Comparison of ENCODE assay signal across 8 cellular contexts in genomic region chr12:55926738-55927587, GRCh38. TPM values are rescaled to one million over a fixed set of nuclear protein-coding genes. Genes with fewer than 3 reads are reported as not detected.
DNase-seq lines count a peak whose midpoint lies in the region; ATAC-seq, FAIRE-seq and TF ChIP-seq lines count a peak whose summit lies in the region.

No MANE protein-coding gene starts in this region.

- H3K4me1 ChIP-seq in OCI-LY1 (ENCODE audit: insufficient read depth, low read length, severe bottlenecking) (peaks cover 61% of the 10 kb centered on the region), mucosa of descending colon (ENCODE audit: low read depth) (peaks cover 39% of the 10 kb centered on the region)

- no peaks in the 10 kb centered on the region for H3K27me3 ChIP-seq in OCI-LY1 (ENCODE audit: insufficient read depth, low read length)

- FAIRE-seq in D721Med (lab: Jason Lieb, UNC): no peak

- H3K9me3 ChIP-seq in OCI-LY1 (ENCODE audit: low read length) (no peaks in the 10 kb centered on the region), mucosa of descending colon (no peaks in the 10 kb centered on the region)

- DNase-seq in D721Med (ENCODE audit: insufficient read length, low spot score): peak; percentile 95
- peak; percentile 95 for DNase-seq in HuH-7.5 (ENCODE audit: low spot score)
- DNase-seq in activated T-cell treated with anti-CD3 and anti-CD28 coated beads for 1 hour (ENCODE audit: low read depth): peak; percentile 84
- peak; percentile 92 for DNase-seq in epithelial cell of esophagus (ENCODE audit: low read depth)
- DNase-seq in mucosa of descending colon: peak; percentile 93 to 97 (median 96)
- peak; percentile 74 to 83 for DNase-seq in stimulated activated CD8-positive, alpha-beta memory T cell treated with anti-CD3 and anti-CD28 coated beads, Interleukin-4, amount 100 ng/mL, for 1 hour (ENCODE audit: low read depth in 2 of 2, low spot score in 1 of 2)

- TF ChIP-seq CTCF in D721Med (IDR thresholded peaks at IDR 0.05; ENCODE audit: insufficient read depth, missing control alignments) (peak; percentile 58), OCI-LY1 (IDR thresholded peaks at IDR 0.05; ENCODE audit: low read length) (peak; percentile 94), epithelial cell of esophagus (IDR thresholded peaks at IDR 0.05; ENCODE audit: insufficient read depth, low read depth, low read length, missing control alignments) (peak; percentile 66), mucosa of descending colon (IDR thresholded peaks at IDR 0.05) (peak; percentile 40)

- H3K79me2 ChIP-seq in OCI-LY1 (ENCODE audit: insufficient read depth, low read length): peaks cover 55% of the 10 kb centered on the region

- ATAC-seq in GM21447 (IDR thresholded peaks at IDR 0.05; ENCODE audit: unreplicated experiment): peak; percentile 39
- peak; percentile 69 for ATAC-seq in mucosa of descending colon

- no peaks in the 10 kb centered on the region for H4K20me1 ChIP-seq in OCI-LY1 (ENCODE audit: insufficient read depth, low read length)

- no peak overlapping the region for H2AFZ ChIP-seq in OCI-LY1 (ENCODE audit: low read length)

- H3K9me2 ChIP-seq in OCI-LY1 (ENCODE audit: low read depth, low read length): no peaks in the 10 kb centered on the region

- peak overlapping the region; percentile 87 for H3K4me2 ChIP-seq in OCI-LY1 (ENCODE audit: low read length)

- H3K27ac ChIP-seq in OCI-LY1 (ENCODE audit: low read depth, low read length, poor library complexity, severe bottlenecking): peak overlapping the region; percentile 100

- H3K9ac ChIP-seq in OCI-LY1 (ENCODE audit: low read length): peak overlapping the region; percentile 91

- peaks cover 6% of the 10 kb centered on the region for H3F3A ChIP-seq in OCI-LY1 (ENCODE audit: insufficient read depth, low read length)

- peaks cover 42% of the 10 kb centered on the region for H3K36me3 ChIP-seq in OCI-LY1 (ENCODE audit: insufficient read depth, low read length)
- H3K36me3 ChIP-seq in mucosa of descending colon (ENCODE audit: low read depth): no peaks in the 10 kb centered on the region

- intact Hi-C loops in mucosa of descending colon (cut with DNase I, micrococcal nuclease): no loop called here

- H3K4me3 ChIP-seq in OCI-LY1 (ENCODE audit: low read depth, low read length, poor library complexity, severe bottlenecking): peak overlapping the region; percentile 76
- H3K4me3 ChIP-seq in epithelial cell of esophagus (ENCODE audit: low read length): peak overlapping the region; percentile 67
- peak overlapping the region; percentile 87 for H3K4me3 ChIP-seq in mucosa of descending colon

RNA-seq across cellular contexts. Expression of gene PYM1, which starts 0.7 kb away (rescaled TPM):
- 10 to 100 TPM; 29.7 to 48.8 (median 45.7) TPM for total RNA-seq in mucosa of descending colon

RNA-seq across cellular contexts. Expression of gene DGKA, which starts 4.0 kb away (rescaled TPM):
- total RNA-seq in mucosa of descending colon: 100 to 1,000 TPM in 1 of 3 donors, 10 to 100 TPM in 2; 82.6 to 148 (median 97.0) TPM

RNA-seq across cellular contexts. Expression of gene PMEL, which starts 38.9 kb away (rescaled TPM):
- 1 to 10 TPM; 1.3 to 4.4 (median 3.4) TPM for total RNA-seq in mucosa of descending colon

RNA-seq across cellular contexts. Expression of gene CDK2, which starts 39.7 kb away (rescaled TPM):
- 10 to 100 TPM; 17.1 to 22.1 (median 20.8) TPM for total RNA-seq in mucosa of descending colon

RNA-seq across cellular contexts. Expression of gene RAB5B, which starts 46.9 kb away (rescaled TPM):
- total RNA-seq in mucosa of descending colon: 100 to 1,000 TPM; 131 to 179 (median 173) TPM

Comparison
In these comparisons a context has a peak if more than half of its experiments do, and no peak if none do; other contexts are left out.
1. Peak in every context shown above with its lines: DNase-seq, ATAC-seq, H3K4me3 ChIP-seq and H3K27ac ChIP-seq.
2. CTCF ChIP-seq: peak in every context shown above with its lines; median percentile 94 in OCI-LY1; 66 in epithelial cell of esophagus; 58 in D721Med; 40 in mucosa of descending colon.